Comparison of ENCODE assay signal across 18 cellular contexts in the genomic region with DNA sequence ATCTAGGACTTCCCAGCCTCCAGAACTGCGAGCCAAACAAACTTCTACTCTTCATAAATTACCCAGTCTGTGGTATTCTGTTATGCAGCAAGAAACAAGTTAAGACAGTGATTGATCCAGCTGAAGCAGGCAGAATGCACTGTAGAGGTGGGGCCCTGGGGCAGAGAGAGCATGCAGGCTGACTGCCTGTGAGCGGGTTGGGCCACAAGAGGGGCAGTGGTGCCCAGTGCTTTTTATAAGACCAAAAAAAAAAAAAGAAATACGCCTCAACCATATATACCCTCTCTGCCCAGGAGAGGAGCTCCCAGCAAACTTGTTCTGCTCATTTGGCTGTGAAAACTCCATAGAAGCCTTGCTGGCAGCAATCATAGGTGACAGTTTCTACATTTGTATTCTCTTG.
DNase-seq lines count a peak whose midpoint lies in the region; ATAC-seq, FAIRE-seq and TF ChIP-seq lines count a peak whose summit lies in the region.
"Had no signal": no experiment of that assay in that cellular context is flagged by ENCODE, and none has a peak within 500 bp of the region (broad histone marks: within the 10 kb centered on the region; RNA-seq: fewer than 3 reads in every experiment).

No MANE protein-coding gene starts in this region.

- H2BK5ac ChIP-seq in H1 (ENCODE audit: low read depth, low read length): no peak overlapping the region

- H3K9me2 ChIP-seq in Loucy (replicated peaks; ENCODE audit: low read depth, low read length) (no peaks in the 10 kb centered on the region), hepatocyte (replicated peaks; ENCODE audit: insufficient read depth) (no peaks in the 10 kb centered on the region)

- no peaks in the 10 kb centered on the region for H3F3A ChIP-seq in Loucy (ENCODE audit: low read depth)

- no peaks in the 10 kb centered on the region for H3K27me3 ChIP-seq in Loucy (ENCODE audit: insufficient read depth, low read length, poor library complexity, severe bottlenecking)
- H3K27me3 ChIP-seq in H1 (replicated peaks in 1 of 4; ENCODE audit: control insufficient read depth in 3 of 4, extremely low read depth in 1 of 4, insufficient read depth in 3 of 4, low read length in 3 of 4): no peaks in the 10 kb centered on the region
- H3K27me3 ChIP-seq in hepatocyte: no peaks in the 10 kb centered on the region
- H3K27me3 ChIP-seq in sigmoid colon: no peaks in the 10 kb centered on the region
- peaks cover 1% of the 10 kb centered on the region for H3K27me3 ChIP-seq in effector memory CD4-positive, alpha-beta T cell (replicated peaks; ENCODE audit: control insufficient read depth, insufficient read depth, low read length, poor library complexity, severe bottlenecking)
- H3K27me3 ChIP-seq: pancreas, Peyer's patch, vagina had no signal

- H3K4me2 ChIP-seq in Loucy (ENCODE audit: low read depth, low read length, poor library complexity, severe bottlenecking) (no peak overlapping the region), H1 (ENCODE audit: insufficient read depth in 1 of 2, low read depth in 2 of 2, low read length in 2 of 2) (no peak overlapping the region), hepatocyte (no peak overlapping the region)

- H3K27ac ChIP-seq in H1 (ENCODE audit: low read depth, low read length) (no peak overlapping the region), hepatocyte (peak overlapping the region; percentile 74), sigmoid colon (peak overlapping the region; percentile 84 to 98 (median 90))
- H3K27ac ChIP-seq in effector memory CD4-positive, alpha-beta T cell (ENCODE audit: insufficient read depth, low read length, poor library complexity, severe bottlenecking): no peak overlapping the region
- H3K27ac ChIP-seq: vagina had no signal

- no peak overlapping the region for H3K4ac ChIP-seq in H1 (replicated peaks; ENCODE audit: insufficient read length, low read depth, low read length)

- no peak overlapping the region for H2BK15ac ChIP-seq in H1 (ENCODE audit: low read length)

- TF ChIP-seq CTCF in Loucy (conservative IDR thresholded peaks at IDR 0.05; ENCODE audit: low read length): 0 out of 2 replicates have a peak, but pooled peaks have one; percentile 15
- peak in 2 of 3 experiments; percentile 9 to 16; a peak in 1 of 4 replicates for TF ChIP-seq CTCF in H1 (IDR thresholded peaks at IDR 0.05; ENCODE audit: control extremely low read depth in 1 of 3, insufficient read depth in 1 of 3, low read depth in 1 of 3, low read length in 3 of 3)
- TF ChIP-seq CTCF in hepatocyte (IDR thresholded peaks at IDR 0.05; ENCODE audit: poor library complexity): peak; percentile 6
- no peak for TF ChIP-seq CTCF in sigmoid colon (IDR thresholded peaks at IDR 0.05)
- TF ChIP-seq CTCF in progenitor cell of endocrine pancreas (IDR thresholded peaks at IDR 0.05; ENCODE audit: unreplicated experiment): no peak

- POLR2A ChIA-PET in H1 (lab: Charles Lee; ENCODE audit: partially characterized antibody): no interaction called here

- H2BK20ac ChIP-seq in H1 (ENCODE audit: low read length): no peak overlapping the region

- H2BK120ac ChIP-seq in H1 (replicated peaks; ENCODE audit: low read depth, low read length): no peak overlapping the region

- H4K20me1 ChIP-seq in Loucy (ENCODE audit: insufficient read depth, low read length, poor library complexity, severe bottlenecking): no peaks in the 10 kb centered on the region
- H4K20me1 ChIP-seq in H1 (replicated peaks in 1 of 2; ENCODE audit: control insufficient read depth in 1 of 2, insufficient read depth in 2 of 2, low read length in 2 of 2): no peaks in the 10 kb centered on the region
- no peaks in the 10 kb centered on the region for H4K20me1 ChIP-seq in hepatocyte (ENCODE audit: insufficient read depth, poor library complexity, severe bottlenecking)

- intact Hi-C loops in sigmoid colon (cut with DNase I): no loop called here

- H3K4me1 ChIP-seq in Loucy (ENCODE audit: insufficient read depth, low read length, poor library complexity, severe bottlenecking): no peaks in the 10 kb centered on the region
- peaks cover 0 to 12% (median 8%) of the 10 kb centered on the region in 4 experiments; a peak in 4 of 7 replicates for H3K4me1 ChIP-seq in H1 (replicated peaks in 1 of 4; ENCODE audit: control insufficient read depth in 3 of 4, insufficient read depth in 4 of 4, low read length in 3 of 4)
- H3K4me1 ChIP-seq in hepatocyte (ENCODE audit: insufficient read depth): peaks cover 53% of the 10 kb centered on the region
- peaks cover 0 to 100% (median 98%) of the 10 kb centered on the region in 4 donors for H3K4me1 ChIP-seq in sigmoid colon
- H3K4me1 ChIP-seq in effector memory CD4-positive, alpha-beta T cell (ENCODE audit: control insufficient read depth, insufficient read depth, low read length, poor library complexity, severe bottlenecking): no peaks in the 10 kb centered on the region

- DNase-seq in H1 (ENCODE audit: low read depth in 1 of 2, low spot score in 2 of 2): no peak
- DNase-seq in hepatocyte (ENCODE audit: low spot score): peak; percentile 18
- DNase-seq in sigmoid colon: no peak
- DNase-seq in effector memory CD4-positive, alpha-beta T cell: no peak
- DNase-seq in NCI-H146 (lab: John Stamatoyannopoulos, UW): no peak
- no peak for DNase-seq in progenitor cell of endocrine pancreas (ENCODE audit: low spot score, unreplicated experiment)
- DNase-seq: activated naive CD4-positive, alpha-beta T cell; foreskin fibroblast; HFFc6; NCI-H2107; NCI-H774; pancreas; Peyer's patch; stimulated activated naive CD4-positive, alpha-beta T cell treated with Interleukin-2 at 50 U/mL for 16 hours had no signal

- no peak overlapping the region for H3K23ac ChIP-seq in H1 (ENCODE audit: insufficient read length)

- H2AK5ac ChIP-seq in H1 (ENCODE audit: low read depth, low read length): no peak overlapping the region

- H3K4me3 Mint-ChIP-seq in progenitor cell of endocrine pancreas (ENCODE audit: low read depth): no peak overlapping the region
- H3K4me3 Mint-ChIP-seq: HFFc6 had no signal

- CTCF ChIA-PET in H1 (lab: Charles Lee; ENCODE audit: partially characterized antibody): interaction anchor here (0.7 to 20.8 kb wide), 7 partner anchors 12 to 147 kb away, joined by 3 to 284 read pairs (median 4); no protein-coding TSS in a partner anchor

- H3K79me2 ChIP-seq in Loucy (ENCODE audit: insufficient read depth, low read length) (no peaks in the 10 kb centered on the region), H1 (ENCODE audit: control insufficient read depth in 1 of 2, insufficient read depth in 2 of 2, low read length in 2 of 2) (no peaks in the 10 kb centered on the region), hepatocyte (peaks cover 4% of the 10 kb centered on the region)

- no peak overlapping the region for H2AFZ ChIP-seq in Loucy (ENCODE audit: low read length)
- no peak overlapping the region for H2AFZ ChIP-seq in H1 (ENCODE audit: low read length)
- H2AFZ ChIP-seq in hepatocyte: no peak overlapping the region

- H3K9me3 Mint-ChIP-seq in progenitor cell of endocrine pancreas (ENCODE audit: low read depth): no peaks in the 10 kb centered on the region
- H3K9me3 Mint-ChIP-seq: HFFc6 had no signal

- H3K9ac ChIP-seq in Loucy (ENCODE audit: low read depth, low read length, poor library complexity, severe bottlenecking) (no peak overlapping the region), H1 (replicated peaks in 1 of 4; ENCODE audit: extremely low read depth in 1 of 4, low read depth in 3 of 4, low read length in 3 of 4) (no peak overlapping the region)

- H3K23me2 ChIP-seq in H1 (ENCODE audit: low read depth, low read length): no peaks in the 10 kb centered on the region

- H3K9me3 ChIP-seq in Loucy (ENCODE audit: insufficient read depth, low read depth, low read length) (no peaks in the 10 kb centered on the region), H1 (ENCODE audit: insufficient read depth in 2 of 2, low read depth in 1 of 2, low read length in 1 of 2) (no peaks in the 10 kb centered on the region), hepatocyte (ENCODE audit: low read depth) (no peaks in the 10 kb centered on the region), sigmoid colon (no peaks in the 10 kb centered on the region)
- H3K9me3 ChIP-seq in effector memory CD4-positive, alpha-beta T cell (ENCODE audit: control insufficient read depth, low read length): no peaks in the 10 kb centered on the region
- H3K9me3 ChIP-seq: pancreas, Peyer's patch, vagina had no signal

- H3K79me1 ChIP-seq in H1 (ENCODE audit: low read depth, low read length): no peaks in the 10 kb centered on the region

- no peak overlapping the region for H3K14ac ChIP-seq in H1 (ENCODE audit: insufficient read length)

- no peak overlapping the region for H3K18ac ChIP-seq in H1 (ENCODE audit: extremely low read depth, low read length)

- H3K56ac ChIP-seq in H1 (replicated peaks; ENCODE audit: insufficient read length, low read depth, low read length): no peak overlapping the region

- H4K91ac ChIP-seq in H1 (replicated peaks; ENCODE audit: insufficient read length, low read length): no peak overlapping the region

- no peak overlapping the region for H3K27ac Mint-ChIP-seq in progenitor cell of endocrine pancreas
- H3K27ac Mint-ChIP-seq: HFFc6 had no signal

- H3K36me3 Mint-ChIP-seq in progenitor cell of endocrine pancreas (ENCODE audit: insufficient read depth): no peaks in the 10 kb centered on the region

- H4K5ac ChIP-seq in H1 (ENCODE audit: insufficient read length, low read depth, low read length): no peak overlapping the region

- no peak for ATAC-seq in GM19467 (IDR thresholded peaks at IDR 0.05; ENCODE audit: unreplicated experiment)

- no peak overlapping the region for H2BK12ac ChIP-seq in H1 (ENCODE audit: low read depth, low read length)

- FAIRE-seq in H1 (lab: Jason Lieb, UNC): no peak
- FAIRE-seq: G401.6, pancreas had no signal

- H4K8ac ChIP-seq in H1 (ENCODE audit: extremely low read depth, insufficient read depth, low read length): no peak overlapping the region

- TF ChIP-seq EP300 in H1 (IDR thresholded peaks at IDR 0.05; ENCODE audit: borderline replicate concordance in 1 of 2, low read depth in 2 of 2, low read length in 2 of 2) (no peak), sigmoid colon (IDR thresholded peaks at IDR 0.05) (no peak)

- peaks cover 28% of the 10 kb centered on the region for H3K4me1 Mint-ChIP-seq in progenitor cell of endocrine pancreas (ENCODE audit: low read depth)

- H3K4me3 ChIP-seq in Loucy (ENCODE audit: low read length, poor library complexity, severe bottlenecking): no peak overlapping the region
- H3K4me3 ChIP-seq in H1 (ENCODE audit: extremely low read depth in 1 of 4, insufficient read depth in 2 of 4, low read depth in 3 of 4, low read length in 4 of 4): no peak overlapping the region
- no peak overlapping the region for H3K4me3 ChIP-seq in hepatocyte
- no peak overlapping the region for H3K4me3 ChIP-seq in sigmoid colon
- no peak overlapping the region for H3K4me3 ChIP-seq in effector memory CD4-positive, alpha-beta T cell (ENCODE audit: insufficient read depth, low read depth, low read length, poor library complexity, severe bottlenecking)
- H3K4me3 ChIP-seq: pancreas, Peyer's patch, vagina had no signal

- TF ChIP-seq POLR2A in H1 (IDR thresholded peaks at IDR 0.05; ENCODE audit: control extremely low read depth in 1 of 2, low read depth in 2 of 2, low read length in 2 of 2): no peak
- TF ChIP-seq POLR2A in sigmoid colon (IDR thresholded peaks at IDR 0.05): no peak

- 83% methylated on average over 3 of the region's 3 CpGs; no CpG with 5 or more reads in 1 of the 2 experiments for WGBS in H1 (ENCODE audit: extremely low coverage in 1 of 2, insufficient coverage in 1 of 2, insufficient read length in 1 of 2, insufficient replicate concordance in 2 of 2, low coverage in 1 of 2, low lambda C conversion rate in 2 of 2, missing lambda C conversion rate in 1 of 2), 2 experiments
- 88% methylated on average over 3 of the region's 3 CpGs for WGBS in hepatocyte (ENCODE audit: low lambda C conversion rate, missing lambda C conversion rate)
- WGBS in sigmoid colon, 2 donors: 87 to 90% methylated on average over 3 of the region's 3 CpGs

- H3K27me3 Mint-ChIP-seq in progenitor cell of endocrine pancreas: no peaks in the 10 kb centered on the region

- H3K36me3 ChIP-seq in Loucy (ENCODE audit: insufficient read depth, low read length) (no peaks in the 10 kb centered on the region), H1 (ENCODE audit: control insufficient read depth in 2 of 4, insufficient read depth in 4 of 4, low read length in 3 of 4) (no peaks in the 10 kb centered on the region), hepatocyte (replicated peaks; ENCODE audit: insufficient read depth, low read depth) (no peaks in the 10 kb centered on the region), sigmoid colon (peaks cover 0 to 4% (median 0%) of the 10 kb centered on the region in 4 donors)
- no peaks in the 10 kb centered on the region for H3K36me3 ChIP-seq in effector memory CD4-positive, alpha-beta T cell (ENCODE audit: control insufficient read depth, insufficient read depth, low read length)
- H3K36me3 ChIP-seq: pancreas, Peyer's patch, vagina had no signal

- peak; percentile 11 to 33; a peak in 2 of 4 replicates for TF ChIP-seq RAD21 in H1 (IDR thresholded peaks at IDR 0.05 in 1 of 2, conservative IDR thresholded peaks at IDR 0.05 in 1 of 2; ENCODE audit: low read depth in 2 of 2, low read length in 2 of 2)

Comparison
In these comparisons a context has a peak if more than half of its experiments do, and no peak if none do; other contexts are left out.
1. CTCF ChIP-seq: peak in Loucy (single experiment), H1 (2 of 3) and hepatocyte (single experiment); none in sigmoid colon (0 of 4) and progenitor cell of endocrine pancreas (single experiment).
2. H3K27ac ChIP-seq: peak in hepatocyte (single experiment) and sigmoid colon (4 of 4); none in H1 (single experiment) and effector memory CD4-positive, alpha-beta T cell (single experiment).